ENCODE assay signal across 1 cellular context in the genomic region with DNA sequence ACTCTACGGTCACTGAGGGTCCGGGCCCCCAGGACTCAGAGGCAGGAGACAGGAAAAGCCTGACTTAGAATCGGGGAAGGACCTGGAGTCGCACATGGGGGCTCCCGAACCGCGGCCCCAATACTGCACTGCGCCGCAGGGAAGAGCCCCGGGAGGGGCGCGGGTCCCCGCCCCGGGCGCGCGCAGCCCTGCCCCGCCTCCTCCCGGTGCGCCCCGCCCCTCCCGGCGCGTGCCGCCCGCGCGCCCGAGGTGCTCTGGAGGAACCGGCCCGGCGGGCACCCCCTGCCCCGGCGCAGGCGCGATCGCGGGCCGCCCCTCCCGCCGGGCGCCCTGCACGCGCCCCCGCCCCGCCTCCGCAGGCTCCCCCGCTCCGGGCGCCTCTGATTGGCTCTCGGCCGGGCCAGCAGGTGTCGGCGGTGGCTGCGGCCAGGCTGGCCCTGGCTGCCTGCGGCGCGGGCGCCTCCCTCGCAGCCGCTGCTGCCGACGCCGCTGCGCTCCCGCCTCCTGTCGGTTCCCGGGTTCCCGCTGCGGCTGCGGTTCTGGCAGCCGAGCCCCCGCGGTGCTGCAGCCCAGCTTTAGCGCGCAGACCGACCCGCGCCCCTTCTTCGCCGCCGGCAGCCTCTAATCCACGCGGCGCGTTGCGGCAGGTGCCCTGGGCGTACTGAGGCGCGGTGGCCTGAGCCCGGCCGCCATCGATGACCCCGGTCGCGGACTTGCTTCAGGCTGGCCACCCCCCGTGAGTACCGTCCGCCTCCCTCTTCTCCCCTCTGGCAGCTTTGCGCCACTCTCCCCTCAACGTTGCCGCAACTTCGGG.
TF ChIP-seq lines count a peak whose summit lies in the region.

A gene (plus strand): TSS at position 429 of the 814 bp plus-strand sequence. CDS start 91,208 bp downstream, outside the sequence.

TF ChIP-seq in H1, 55 proteins besides CTCF, POLR2A, EP300 and RAD21 (continued from another document):
- 0 out of 2 replicates have a peak, but pooled peaks have one; percentile 37 for TF ChIP-seq PHF8 (conservative IDR thresholded peaks at IDR 0.05; ENCODE audit: low read depth, low read length)
